In genomic region chr4:139311909-139312308, GRCh38 we compare ENCODE assay signal across 1 cellular context.
TF ChIP-seq lines count a peak whose summit lies in the region.

No MANE protein-coding gene starts in this region.

TF ChIP-seq in K562, 482 proteins besides CTCF, POLR2A, EP300 and RAD21:
- TF ChIP-seq BRF1 (IDR thresholded peaks at IDR 0.05; ENCODE audit: borderline replicate concordance, extremely low read depth, insufficient read length) (no peak), NR2F6 (CRISPR knock-in tag; IDR thresholded peaks at IDR 0.05) (no peak), SLC30A9 (CRISPR knock-in tag; IDR thresholded peaks at IDR 0.05) (no peak), ZNF212 (CRISPR knock-in tag; IDR thresholded peaks at IDR 0.05) (no peak), XRCC5 (IDR thresholded peaks at IDR 0.05; ENCODE audit: low read depth, low read length) (no peak), STAG1 (CRISPR knock-in tag; IDR thresholded peaks at IDR 0.05; ENCODE audit: borderline replicate concordance) (no peak), BCLAF1 (IDR thresholded peaks at IDR 0.05; ENCODE audit: borderline replicate concordance in 1 of 2, control insufficient read depth in 1 of 2, low read depth in 2 of 2, low read length in 1 of 2) (no peak), CTCFL (IDR thresholded peaks at IDR 0.05; ENCODE audit: borderline replicate concordance, insufficient read depth, low read depth, low read length, poor library complexity, severe bottlenecking) (no peak), ZNF79 (CRISPR knock-in tag; IDR thresholded peaks at IDR 0.05; ENCODE audit: low read depth) (no peak), HDGF (IDR thresholded peaks at IDR 0.05) (no peak), ZNF133 (CRISPR knock-in tag; IDR thresholded peaks at IDR 0.05) (no peak), MLX (CRISPR knock-in tag; conservative IDR thresholded peaks at IDR 0.05) (no peak), SNRNP70 (optimal IDR thresholded peaks at IDR 0.05; ENCODE audit: low read depth, low read length) (no peak)
